11 cellular contexts compared by ENCODE assay signal in the genomic region with DNA sequence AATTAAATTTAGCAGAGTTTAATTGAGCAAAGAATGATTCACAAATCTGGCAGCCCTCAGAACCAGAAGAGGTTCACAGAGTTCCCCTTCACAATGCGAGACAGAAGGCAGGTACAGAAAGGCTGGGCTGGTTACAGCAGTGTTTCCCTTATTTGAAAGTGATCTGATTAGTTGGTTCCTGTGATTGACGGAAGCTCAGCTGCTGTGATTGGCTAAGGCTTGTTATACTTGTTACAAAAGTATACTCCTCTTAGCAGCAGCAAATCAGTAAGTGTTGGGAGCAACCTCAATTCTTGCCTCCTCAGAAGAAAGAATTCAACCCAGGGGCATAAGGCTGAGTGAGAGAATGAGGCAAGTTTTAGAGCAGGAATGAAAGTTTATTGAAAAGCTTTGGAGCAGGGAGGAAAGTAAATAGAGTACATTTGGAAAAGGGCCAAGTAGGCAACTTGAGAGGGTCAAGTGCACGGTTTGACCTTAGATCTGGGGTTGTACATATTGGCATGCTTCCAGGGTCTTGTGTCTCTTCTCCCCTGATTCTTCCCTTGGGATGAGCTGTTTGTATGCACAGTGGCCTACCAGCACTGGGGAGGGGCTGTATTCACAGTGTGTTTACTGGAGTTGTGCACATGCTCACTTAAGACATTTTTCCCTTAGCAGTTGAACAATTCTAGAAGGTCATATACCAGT.
A peak's percentile ranks its signal among the peaks of the same experiment; 100 is the strongest.
DNase-seq lines count a peak whose midpoint lies in the region; ATAC-seq, FAIRE-seq and TF ChIP-seq lines count a peak whose summit lies in the region.
"Had no signal": no experiment of that assay in that cellular context is flagged by ENCODE, and none has a peak within 500 bp of the region (broad histone marks: within the 10 kb centered on the region; RNA-seq: fewer than 3 reads in every experiment).

No MANE protein-coding gene starts in this region.

- peak; percentile 47 for DNase-seq in COLO668 (lab: John Stamatoyannopoulos, UW; ENCODE audit: unreplicated experiment)
- peak; percentile 32 for DNase-seq in NCI-H226
- DNase-seq in H1 (ENCODE audit: low read depth in 1 of 2, low spot score in 2 of 2), result no peak
- peak; percentile 45 for DNase-seq in mesendoderm
- DNase-seq in vagina (ENCODE audit: extremely low spot score in 2 of 2), result no peak
- DNase-seq in NCI-H2107 treated with DMSO at 0.1 percent for 48 hours (lab: John Stamatoyannopoulos, UW; ENCODE audit: unreplicated experiment), result no peak
- DNase-seq in RPMI8226, result no peak
- DNase-seq: activated CD4-positive, alpha-beta T cell treated with anti-CD3 and anti-CD28 coated beads, Interleukin-2, amount 50 U/mL, for 1 hour; cortex of kidney had no signal

- POLR2A ChIA-PET in H1 (lab: Charles Lee; ENCODE audit: partially characterized antibody), result no interaction called here

- TF ChIP-seq POLR2A in H1 (IDR thresholded peaks at IDR 0.05; ENCODE audit: control extremely low read depth in 1 of 2, low read depth in 2 of 2, low read length in 2 of 2) (no peak), vagina (IDR thresholded peaks at IDR 0.05) (no peak)

- H4K5ac ChIP-seq in H1 (ENCODE audit: insufficient read length, low read depth, low read length), result no peak overlapping the region
- H4K5ac ChIP-seq in mesendoderm (ENCODE audit: low read length), result no peak overlapping the region

- H2BK120ac ChIP-seq in H1 (replicated peaks; ENCODE audit: low read depth, low read length) (no peak overlapping the region), mesendoderm (ENCODE audit: low read depth, low read length) (no peak overlapping the region)

- TF ChIP-seq CTCF in H1 (IDR thresholded peaks at IDR 0.05; ENCODE audit: control extremely low read depth in 1 of 3, insufficient read depth in 1 of 3, low read depth in 1 of 3, low read length in 3 of 3) (no peak), vagina (IDR thresholded peaks at IDR 0.05) (no peak)

- WGBS in H1 (ENCODE audit: extremely low coverage in 1 of 2, insufficient coverage in 1 of 2, insufficient read length in 1 of 2, insufficient replicate concordance in 2 of 2, low coverage in 1 of 2, low lambda C conversion rate in 2 of 2, missing lambda C conversion rate in 1 of 2), 2 experiments, result 75% methylated on average over 3 of the region's 3 CpGs; no CpG with 5 or more reads in 1 of the 2 experiments
- no CpG with 5 or more reads among the region's 3 CpGs for WGBS in mesendoderm (ENCODE audit: extremely low coverage, insufficient coverage, low lambda C conversion rate)

- peak; percentile 42 for FAIRE-seq in H1 (lab: Jason Lieb, UNC)

- H3K79me2 ChIP-seq in H1 (ENCODE audit: control insufficient read depth in 1 of 2, insufficient read depth in 2 of 2, low read length in 2 of 2) (no peaks in the 10 kb centered on the region), mesendoderm (ENCODE audit: control insufficient read depth, insufficient read depth, low read length) (no peaks in the 10 kb centered on the region)

- no peak overlapping the region for H3K23ac ChIP-seq in H1 (ENCODE audit: insufficient read length)
- no peak overlapping the region for H3K23ac ChIP-seq in mesendoderm (ENCODE audit: low read length)

- H3K4ac ChIP-seq in H1 (replicated peaks; ENCODE audit: insufficient read length, low read depth, low read length) (no peak overlapping the region), mesendoderm (ENCODE audit: low read depth, low read length) (no peak overlapping the region)

- no peaks in the 10 kb centered on the region for H4K20me1 ChIP-seq in H1 (replicated peaks in 1 of 2; ENCODE audit: control insufficient read depth in 1 of 2, insufficient read depth in 2 of 2, low read length in 2 of 2)

- H3K18ac ChIP-seq in H1 (ENCODE audit: extremely low read depth, low read length) (no peak overlapping the region), mesendoderm (ENCODE audit: low read length) (no peak overlapping the region)

- no peak for TF ChIP-seq RAD21 in H1 (IDR thresholded peaks at IDR 0.05 in 1 of 2, conservative IDR thresholded peaks at IDR 0.05 in 1 of 2; ENCODE audit: low read depth in 2 of 2, low read length in 2 of 2)

- no peak overlapping the region for H4K91ac ChIP-seq in H1 (replicated peaks; ENCODE audit: insufficient read length, low read length)

- TF ChIP-seq EP300 in H1 (IDR thresholded peaks at IDR 0.05; ENCODE audit: borderline replicate concordance in 1 of 2, low read depth in 2 of 2, low read length in 2 of 2), result no peak

- H3K9me3 ChIP-seq in H1 (ENCODE audit: insufficient read depth in 2 of 2, low read depth in 1 of 2, low read length in 1 of 2) (no peaks in the 10 kb centered on the region; a peak in 1 of 4 replicates), vagina (no peaks in the 10 kb centered on the region)

- H2AK5ac ChIP-seq in H1 (ENCODE audit: low read depth, low read length) (no peak overlapping the region), mesendoderm (ENCODE audit: low read length) (no peak overlapping the region)

- no peak overlapping the region for H2BK12ac ChIP-seq in H1 (ENCODE audit: low read depth, low read length)

- H3K56ac ChIP-seq in H1 (replicated peaks; ENCODE audit: insufficient read length, low read depth, low read length), result no peak overlapping the region
- H3K56ac ChIP-seq in mesendoderm (ENCODE audit: low read length), result no peak overlapping the region

- no peak overlapping the region for H3K4me2 ChIP-seq in H1 (ENCODE audit: insufficient read depth in 1 of 2, low read depth in 2 of 2, low read length in 2 of 2)
- no peak overlapping the region for H3K4me2 ChIP-seq in mesendoderm (ENCODE audit: low read length)

- H2BK15ac ChIP-seq in H1 (ENCODE audit: low read length), result no peak overlapping the region
- H2BK15ac ChIP-seq in mesendoderm (replicated peaks; ENCODE audit: low read depth), result no peak overlapping the region

- ATAC-seq in HG03342 (IDR thresholded peaks at IDR 0.05; ENCODE audit: unreplicated experiment), result no peak

- no peaks in the 10 kb centered on the region for H3K23me2 ChIP-seq in H1 (ENCODE audit: low read depth, low read length)

- H3K14ac ChIP-seq in H1 (ENCODE audit: insufficient read length), result no peak overlapping the region

- H2BK20ac ChIP-seq in H1 (ENCODE audit: low read length), result no peak overlapping the region

- H3K4me1 ChIP-seq in H1 (replicated peaks in 1 of 4; ENCODE audit: control insufficient read depth in 3 of 4, insufficient read depth in 4 of 4, low read length in 3 of 4) (no peaks in the 10 kb centered on the region), mesendoderm (ENCODE audit: control insufficient read depth, low read depth, low read length) (peaks cover 2% of the 10 kb centered on the region), vagina (peaks cover 11% of the 10 kb centered on the region)

- intact Hi-C loops in vagina (cut with DNase I), result no loop called here

- H3K27me3 ChIP-seq in H1 (replicated peaks in 1 of 4; ENCODE audit: control insufficient read depth in 3 of 4, extremely low read depth in 1 of 4, insufficient read depth in 3 of 4, low read length in 3 of 4) (no peaks in the 10 kb centered on the region), mesendoderm (ENCODE audit: insufficient read depth, low read length, poor library complexity) (no peaks in the 10 kb centered on the region), vagina (no peaks in the 10 kb centered on the region)

- no peaks in the 10 kb centered on the region for H3K36me3 ChIP-seq in H1 (ENCODE audit: control insufficient read depth in 2 of 4, insufficient read depth in 4 of 4, low read length in 3 of 4)
- no peaks in the 10 kb centered on the region for H3K36me3 ChIP-seq in mesendoderm (ENCODE audit: control insufficient read depth, insufficient read depth, low read length)
- no peaks in the 10 kb centered on the region for H3K36me3 ChIP-seq in vagina

- H3K9ac ChIP-seq in H1 (replicated peaks in 1 of 4; ENCODE audit: extremely low read depth in 1 of 4, low read depth in 3 of 4, low read length in 3 of 4) (no peak overlapping the region), mesendoderm (ENCODE audit: low read length) (no peak overlapping the region)

- H2BK5ac ChIP-seq in H1 (ENCODE audit: low read depth, low read length) (no peak overlapping the region), mesendoderm (ENCODE audit: low read length) (no peak overlapping the region)

- H3K79me1 ChIP-seq in H1 (ENCODE audit: low read depth, low read length) (no peaks in the 10 kb centered on the region), mesendoderm (ENCODE audit: low read length) (no peaks in the 10 kb centered on the region)

- H2AFZ ChIP-seq in H1 (ENCODE audit: low read length), result no peak overlapping the region

- CTCF ChIA-PET in H1 (lab: Charles Lee; ENCODE audit: partially characterized antibody), result no interaction called here

- no peak overlapping the region for H3K27ac ChIP-seq in H1 (ENCODE audit: low read depth, low read length)
- H3K27ac ChIP-seq in mesendoderm (ENCODE audit: low read depth, low read length), result no peak overlapping the region
- H3K27ac ChIP-seq in vagina, result no peak overlapping the region
- H3K27ac ChIP-seq: C4-2B had no signal

- H4K8ac ChIP-seq in H1 (ENCODE audit: extremely low read depth, insufficient read depth, low read length) (no peak overlapping the region), mesendoderm (ENCODE audit: low read depth, low read length) (no peak overlapping the region)

- H3K4me3 ChIP-seq in H1 (ENCODE audit: extremely low read depth in 1 of 4, insufficient read depth in 2 of 4, low read depth in 3 of 4, low read length in 4 of 4), result no peak overlapping the region
- H3K4me3 ChIP-seq in mesendoderm (ENCODE audit: low read length), result no peak overlapping the region
- H3K4me3 ChIP-seq in vagina, result no peak overlapping the region

TF ChIP-seq in H1, 55 proteins besides CTCF, POLR2A, EP300 and RAD21:
- TF ChIP-seq CBX8 (IDR thresholded peaks at IDR 0.05; ENCODE audit: borderline replicate concordance, low read depth, low read length) (no peak), SP1 (IDR thresholded peaks at IDR 0.05; ENCODE audit: low read depth, low read length) (peak; percentile 72)

Comparison
In these comparisons a context has a peak if more than half of its experiments do, and no peak if none do; other contexts are left out.
1. DNase-seq: peak in COLO668 (single experiment), NCI-H226 (single experiment) and mesendoderm (single experiment); none in H1 (0 of 2), vagina (0 of 2), NCI-H2107 treated with DMSO at 0.1 percent for 48 hours (single experiment) and RPMI8226 (single experiment).